9 cellular contexts compared by ENCODE assay signal in the genomic region with DNA sequence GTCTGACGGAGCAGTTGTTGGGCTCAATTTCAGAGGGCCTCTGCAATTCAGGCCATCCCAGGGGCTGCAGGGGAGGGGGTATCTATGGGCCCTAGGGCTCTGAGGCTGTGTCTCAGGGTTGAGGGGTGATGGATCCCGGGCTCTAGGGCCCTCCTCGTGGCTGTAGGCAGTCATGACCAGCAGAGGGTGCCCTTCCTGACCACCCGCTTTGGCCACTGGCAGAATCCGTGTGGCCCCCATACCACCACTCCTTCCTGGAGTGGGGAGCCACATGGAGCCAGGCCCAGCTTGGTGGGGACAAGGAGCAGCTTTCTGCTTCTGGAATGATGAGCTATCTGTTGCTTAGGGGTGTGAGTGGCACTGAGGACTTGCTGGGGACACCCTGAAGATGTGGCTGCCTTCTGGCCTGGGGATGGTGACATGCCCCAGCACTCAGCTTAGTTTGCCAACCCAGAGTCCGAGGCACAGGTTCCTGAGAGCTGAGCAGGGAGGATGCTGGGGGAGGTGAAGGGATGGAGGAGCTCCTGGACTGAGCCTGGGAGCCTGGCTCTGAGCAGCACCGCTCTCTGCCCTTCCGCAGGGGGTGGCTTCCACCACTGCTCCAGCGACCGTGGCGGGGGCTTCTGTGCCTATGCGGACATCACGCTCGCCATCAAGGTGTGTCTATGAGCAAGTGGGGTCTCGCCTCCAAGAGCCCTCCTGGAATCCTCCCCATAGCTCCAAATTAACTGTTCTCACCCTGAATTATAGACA. TPM values are rescaled to one million over a fixed set of nuclear protein-coding genes. Genes with fewer than 3 reads are reported as not detected.
DNase-seq lines count a peak whose midpoint lies in the region; ATAC-seq and TF ChIP-seq lines count a peak whose summit lies in the region.
"Had no signal": no experiment of that assay in that cellular context is flagged by ENCODE, and none has a peak within 500 bp of the region (broad histone marks: within the 10 kb centered on the region; RNA-seq: fewer than 3 reads in every experiment).

No MANE protein-coding gene starts in this region.

- H3K9me3 Mint-ChIP-seq in nephron, result no peaks in the 10 kb centered on the region
- no peaks in the 10 kb centered on the region for H3K9me3 Mint-ChIP-seq in activated CD8-positive, alpha-beta memory T cell treated with anti-CD3 and anti-CD28 coated beads, Interleukin-2, amount 10 ng/mL, durations not matched to agents 7 days and 5 days (ENCODE audit: low read depth)

- H3K4me1 ChIP-seq in mammary epithelial cell (ENCODE audit: insufficient read depth, low read length), result no peaks in the 10 kb centered on the region

- H3K4me3 Mint-ChIP-seq in nephron, result no peak overlapping the region
- H3K4me3 Mint-ChIP-seq in activated CD8-positive, alpha-beta memory T cell treated with anti-CD3 and anti-CD28 coated beads, Interleukin-2, amount 10 ng/mL, durations not matched to agents 7 days and 5 days, result no peak overlapping the region

- no TSS peak for BruUV-seq in mammary epithelial cell (replicated peaks; lab: Mats Ljungman, UMichigan)

- H3K4me1 Mint-ChIP-seq in nephron, result peaks cover 4% of the 10 kb centered on the region
- H3K4me1 Mint-ChIP-seq in activated CD8-positive, alpha-beta memory T cell treated with anti-CD3 and anti-CD28 coated beads, Interleukin-2, amount 10 ng/mL, durations not matched to agents 7 days and 5 days, result peaks cover 8% of the 10 kb centered on the region

- peaks cover 3% of the 10 kb centered on the region for H3K36me3 Mint-ChIP-seq in nephron (ENCODE audit: low read depth)
- H3K36me3 Mint-ChIP-seq in activated CD8-positive, alpha-beta memory T cell treated with anti-CD3 and anti-CD28 coated beads, Interleukin-2, amount 10 ng/mL, durations not matched to agents 7 days and 5 days, result no peaks in the 10 kb centered on the region

- no peak overlapping the region for H3K4me2 ChIP-seq in mammary epithelial cell (ENCODE audit: insufficient read depth, low read depth, low read length)

- DNase-seq in Daoy (ENCODE audit: low read depth), result peak; percentile 28
- no peak for DNase-seq in mammary epithelial cell
- DNase-seq in activated CD8-positive, alpha-beta memory T cell treated with anti-CD3 and anti-CD28 coated beads, Interleukin-2, amount 10 ng/mL, durations not matched to agents 7 days and 5 days, result no peak
- DNase-seq in NCI-H128 (lab: John Stamatoyannopoulos, UW; ENCODE audit: unreplicated experiment), result no peak
- DNase-seq: NCI-H774 had no signal

- intact Hi-C loops in mammary epithelial cell (cut with micrococcal nuclease), result loop anchor here (1.0 kb wide), 1 partner anchor 148 kb away; no protein-coding TSS in a partner anchor

- H3K4me3 ChIP-seq in mammary epithelial cell (replicated peaks in 1 of 3; ENCODE audit: insufficient read depth in 1 of 3, low read depth in 2 of 3, low read length in 3 of 3), result no peak overlapping the region

- no peaks in the 10 kb centered on the region for H3K27me3 ChIP-seq in mammary epithelial cell (ENCODE audit: insufficient read depth, low read length)

- ATAC-seq in HG02885 (IDR thresholded peaks at IDR 0.05; ENCODE audit: poor library complexity, unreplicated experiment) (peak; percentile 35), GM19397 (IDR thresholded peaks at IDR 0.05; ENCODE audit: unreplicated experiment) (no peak), HG03571 (IDR thresholded peaks at IDR 0.05; ENCODE audit: unreplicated experiment) (no peak)
- ATAC-seq in activated CD8-positive, alpha-beta memory T cell treated with anti-CD3 and anti-CD28 coated beads, Interleukin-2, amount 10 ng/mL, durations not matched to agents 7 days and 5 days, result no peak

- peaks cover 4% of the 10 kb centered on the region for H3K27me3 Mint-ChIP-seq in nephron (ENCODE audit: low read depth)
- H3K27me3 Mint-ChIP-seq in activated CD8-positive, alpha-beta memory T cell treated with anti-CD3 and anti-CD28 coated beads, Interleukin-2, amount 10 ng/mL, durations not matched to agents 7 days and 5 days, result no peaks in the 10 kb centered on the region

- in situ Hi-C loops in mammary epithelial cell (cut with MboI; ENCODE audit: low sequenced_read_pairs in 2 of 2), result no loop called here

- dilution Hi-C loops in mammary epithelial cell (cut with HindIII; ENCODE audit: low sequenced_read_pairs), result loop anchor here (25.0 kb wide), 1 partner anchor 337 kb away; no protein-coding TSS in a partner anchor

- TF ChIP-seq CTCF in mammary epithelial cell (conservative IDR thresholded peaks at IDR 0.05 in 1 of 2, IDR thresholded peaks at IDR 0.05 in 1 of 2; ENCODE audit: extremely low read depth in 1 of 2, insufficient read depth in 1 of 2, low read depth in 1 of 2, low read length in 2 of 2), result peak; percentile 24 to 40
- peak; percentile 21 to 52 (median 38) for TF ChIP-seq CTCF in nephron (IDR thresholded peaks at IDR 0.05; ENCODE audit: unreplicated experiment in 3 of 3)

- H3K9ac ChIP-seq in mammary epithelial cell (ENCODE audit: insufficient read depth, low read length), result no peak overlapping the region

- no peaks in the 10 kb centered on the region for H3K79me2 ChIP-seq in mammary epithelial cell (ENCODE audit: insufficient read depth, low read length)

- H4K20me1 ChIP-seq in mammary epithelial cell (ENCODE audit: insufficient read depth, low read length), result no peaks in the 10 kb centered on the region

- H2AFZ ChIP-seq in mammary epithelial cell (ENCODE audit: low read depth, low read length), result no peak overlapping the region

- WGBS in mammary epithelial cell (ENCODE audit: low coverage, missing lambda C conversion rate), result 92% methylated on average over 12 of the region's 15 CpGs

- CTCF ChIA-PET in mammary epithelial cell (lab: Charles Lee; ENCODE audit: low non-redundant PET), result no interaction called here
- CTCF ChIA-PET in activated CD8-positive, alpha-beta memory T cell treated with anti-CD3 and anti-CD28 coated beads, Interleukin-2, amount 10 ng/mL, durations not matched to agents 7 days and 5 days (lab: Charles Lee), result interaction anchor here (7.9 kb wide), 1 partner anchor 151 kb away, joined by 322 read pairs; no protein-coding TSS in a partner anchor

- H3K27ac ChIP-seq in mammary epithelial cell (ENCODE audit: insufficient read depth, low read depth, low read length), result no peak overlapping the region

- H3K27ac Mint-ChIP-seq in nephron, result peak overlapping the region in 1 of 3 experiments; percentile 15
- H3K27ac Mint-ChIP-seq in activated CD8-positive, alpha-beta memory T cell treated with anti-CD3 and anti-CD28 coated beads, Interleukin-2, amount 10 ng/mL, durations not matched to agents 7 days and 5 days, result no peak overlapping the region

- H3K36me3 ChIP-seq in mammary epithelial cell (ENCODE audit: insufficient read depth, low read length), result no peaks in the 10 kb centered on the region

- H3K9me3 ChIP-seq in mammary epithelial cell (replicated peaks; ENCODE audit: insufficient read depth, low read length), result no peaks in the 10 kb centered on the region

RNA-seq across cellular contexts. Expression of gene HDAC11, which starts 20.2 kb away (rescaled TPM):
- total RNA-seq in Daoy (2014; rRNA removed; shearing (Covaris generic)), result 1.9 and 7.1 TPM in 2 replicates
- 10 to 100 TPM; 17.2 to 17.7 TPM for total RNA-seq in mammary epithelial cell
- 8.5 TPM for polyA plus RNA-seq in mammary epithelial cell
- 7.9 TPM for polyA minus RNA-seq in mammary epithelial cell
- 1 to 10 TPM in 1 of 2 experiments, under 1 TPM in 1; 0.70 to 1.2 TPM for total RNA-seq in activated CD8-positive, alpha-beta memory T cell treated with anti-CD3 and anti-CD28 coated beads, Interleukin-2, amount 10 ng/mL, durations not matched to agents 7 days and 5 days

RNA-seq across cellular contexts. Expression of gene FBLN2, which starts 48.6 kb away (rescaled TPM):
- 8.8 and 17.9 TPM in 2 replicates for total RNA-seq in Daoy (2014; rRNA removed; shearing (Covaris generic))
- total RNA-seq in mammary epithelial cell, result 1 to 10 TPM in 1 of 2 donors, not detected in 1; 2.2 TPM
- 0.03 TPM for polyA plus RNA-seq in mammary epithelial cell
- polyA minus RNA-seq in mammary epithelial cell, result not detected
- under 1 TPM in 1 of 2 experiments, not detected in 1; 0.35 TPM for total RNA-seq in activated CD8-positive, alpha-beta memory T cell treated with anti-CD3 and anti-CD28 coated beads, Interleukin-2, amount 10 ng/mL, durations not matched to agents 7 days and 5 days
